Comparison of ENCODE assay signal across 10 cellular contexts in the genomic region with DNA sequence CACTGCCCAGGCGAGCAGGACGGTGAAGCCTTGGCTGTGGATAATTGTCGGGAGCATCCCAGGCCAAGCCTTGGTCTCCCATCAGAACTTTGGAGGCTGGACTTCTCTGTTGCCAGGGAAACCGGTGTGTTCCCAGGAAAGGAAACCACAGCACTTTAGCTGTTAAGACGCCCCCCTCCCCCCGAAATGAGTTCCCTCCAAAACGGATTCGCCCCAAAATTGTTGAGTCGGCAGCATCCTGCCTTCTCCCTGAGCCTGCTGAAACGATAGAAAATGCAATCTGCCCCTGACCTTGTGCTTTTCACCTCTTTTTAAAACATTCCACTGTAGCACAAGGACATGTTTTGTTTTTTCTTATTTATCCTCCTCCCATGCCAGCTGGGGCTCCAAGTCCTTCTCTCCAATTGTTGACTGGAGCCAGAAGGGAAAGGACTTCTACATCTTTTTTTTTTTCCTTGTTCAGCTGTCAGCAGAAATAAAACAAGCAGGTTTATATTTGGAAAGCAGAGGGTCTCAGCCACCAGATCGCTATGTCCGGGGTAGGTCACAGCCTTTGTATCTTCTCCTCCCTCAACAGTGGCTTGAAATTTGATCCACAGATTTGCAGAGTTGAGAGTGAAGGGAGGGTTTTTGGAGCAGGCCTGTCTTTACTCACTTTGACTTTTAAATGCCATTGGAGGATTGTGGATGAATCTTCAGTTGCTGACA.
DNase-seq lines count a peak whose midpoint lies in the region; ATAC-seq, FAIRE-seq and TF ChIP-seq lines count a peak whose summit lies in the region.
"Had no signal": no experiment of that assay in that cellular context is flagged by ENCODE, and none has a peak within 500 bp of the region (broad histone marks: within the 10 kb centered on the region; RNA-seq: fewer than 3 reads in every experiment).

No MANE protein-coding gene starts in this region.

- WGBS in body of pancreas, 2 donors: 51 to 55% methylated on average over 10 to 12 of the region's 12 CpGs

- DNase-seq in HTR-8/SVneo (ENCODE audit: insufficient read length, low spot score) (peak; percentile 35), body of pancreas (peak in 1 of 4 donors; percentile 30), kidney (no peak), brain microvascular endothelial cell (no peak)
- DNase-seq in activated CD4-positive, alpha-beta T cell treated with anti-CD3 and anti-CD28 coated beads for 36 hours: no peak
- DNase-seq: DMS79; naive thymus-derived CD4-positive, alpha-beta T cell had no signal

- H3K4me3 Mint-ChIP-seq in activated CD4-positive, alpha-beta T cell treated with anti-CD3 and anti-CD28 coated beads for 36 hours: no peak overlapping the region
- H3K4me3 Mint-ChIP-seq: naive thymus-derived CD4-positive, alpha-beta T cell had no signal

- H3K27me3 Mint-ChIP-seq in activated CD4-positive, alpha-beta T cell treated with anti-CD3 and anti-CD28 coated beads for 36 hours: no peaks in the 10 kb centered on the region

- TF ChIP-seq CTCF in body of pancreas (IDR thresholded peaks at IDR 0.05) (no peak), kidney (IDR thresholded peaks at IDR 0.05; ENCODE audit: borderline replicate concordance, extremely low read depth, insufficient read depth) (no peak), brain microvascular endothelial cell (IDR thresholded peaks at IDR 0.05; ENCODE audit: low read depth, low read length, missing control alignments) (no peak)

- no peaks in the 10 kb centered on the region for H3K36me3 Mint-ChIP-seq in activated CD4-positive, alpha-beta T cell treated with anti-CD3 and anti-CD28 coated beads for 36 hours (ENCODE audit: low read depth)

- H3K27me3 ChIP-seq in body of pancreas (no peaks in the 10 kb centered on the region), skeletal muscle tissue (ENCODE audit: control insufficient read depth in 3 of 3, insufficient read depth in 3 of 3, low read length in 3 of 3) (no peaks in the 10 kb centered on the region), brain microvascular endothelial cell (replicated peaks) (no peaks in the 10 kb centered on the region)

- H3K4me3 ChIP-seq in body of pancreas: no peak overlapping the region
- no peak overlapping the region for H3K4me3 ChIP-seq in kidney (ENCODE audit: low read length in 2 of 2)
- H3K4me3 ChIP-seq in skeletal muscle tissue (ENCODE audit: low read length in 3 of 3): no peak overlapping the region
- H3K4me3 ChIP-seq in brain microvascular endothelial cell (ENCODE audit: low read depth, low read length): no peak overlapping the region

- no peaks in the 10 kb centered on the region for H3K36me3 ChIP-seq in body of pancreas (replicated peaks in 1 of 2; ENCODE audit: insufficient read depth in 1 of 2, low read depth in 2 of 2)
- H3K36me3 ChIP-seq in kidney (ENCODE audit: control insufficient read depth in 1 of 2, insufficient read depth in 2 of 2, low read length in 2 of 2): no peaks in the 10 kb centered on the region
- H3K36me3 ChIP-seq in skeletal muscle tissue (ENCODE audit: control insufficient read depth in 3 of 3, insufficient read depth in 3 of 3, low read length in 3 of 3): peaks cover 9 to 15% (median 10%) of the 10 kb centered on the region in 3 donors
- H3K36me3 ChIP-seq in brain microvascular endothelial cell (replicated peaks): peaks cover 2% of the 10 kb centered on the region

- intact Hi-C loops in body of pancreas (cut with DNase I) (loop anchor here (10.0 kb wide), 1 partner anchor 110 kb away; no protein-coding TSS in a partner anchor), kidney (cut with DNase I) (no loop called here)
- intact Hi-C loops in activated CD4-positive, alpha-beta T cell treated with anti-CD3 and anti-CD28 coated beads for 36 hours (cut with DNase I, micrococcal nuclease): no loop called here

- H3K9me3 ChIP-seq in body of pancreas (no peaks in the 10 kb centered on the region), kidney (ENCODE audit: control insufficient read depth in 1 of 2, low read length in 2 of 2) (no peaks in the 10 kb centered on the region), skeletal muscle tissue (ENCODE audit: control insufficient read depth in 3 of 3, low read length in 3 of 3) (no peaks in the 10 kb centered on the region)

- H3K4me1 ChIP-seq in body of pancreas (peaks cover 79% of the 10 kb centered on the region), kidney (ENCODE audit: control insufficient read depth in 1 of 2, insufficient read depth in 1 of 2, low read depth in 1 of 2, low read length in 2 of 2) (peaks cover 88 to 93% of the 10 kb centered on the region in 2 donors), skeletal muscle tissue (ENCODE audit: control insufficient read depth in 3 of 3, insufficient read depth in 3 of 3, low read length in 3 of 3) (peaks cover 66 to 81% (median 74%) of the 10 kb centered on the region in 3 donors)

- no peak for TF ChIP-seq POLR2A in body of pancreas (IDR thresholded peaks at IDR 0.05)

- H3K9ac ChIP-seq in kidney (ENCODE audit: low read length in 2 of 2) (peak overlapping the region; percentile 8 to 70), skeletal muscle tissue (ENCODE audit: low read depth in 1 of 3, low read length in 3 of 3) (peak overlapping the region in 1 of 3 donors; percentile 40)

- H3K27ac ChIP-seq in body of pancreas (peak overlapping the region; percentile 48 to 83 (median 80)), kidney (ENCODE audit: low read depth in 2 of 2, low read length in 2 of 2) (peak overlapping the region; percentile 78 to 95), skeletal muscle tissue (ENCODE audit: low read depth, low read length) (peak overlapping the region; percentile 38), brain microvascular endothelial cell (no peak overlapping the region)

- H3K4me1 Mint-ChIP-seq in activated CD4-positive, alpha-beta T cell treated with anti-CD3 and anti-CD28 coated beads for 36 hours: no peaks in the 10 kb centered on the region

- no peaks in the 10 kb centered on the region for H3K9me3 Mint-ChIP-seq in activated CD4-positive, alpha-beta T cell treated with anti-CD3 and anti-CD28 coated beads for 36 hours (ENCODE audit: low read depth)
- H3K9me3 Mint-ChIP-seq: naive thymus-derived CD4-positive, alpha-beta T cell had no signal

- in situ Hi-C loops in brain microvascular endothelial cell (cut with HindIII; ENCODE audit: low pct_ligation_motif_present, low sequenced_read_pairs): no loop called here

- no peak overlapping the region for H3K27ac Mint-ChIP-seq in activated CD4-positive, alpha-beta T cell treated with anti-CD3 and anti-CD28 coated beads for 36 hours

- POLR2A ChIA-PET in activated CD4-positive, alpha-beta T cell treated with anti-CD3 and anti-CD28 coated beads for 36 hours (lab: Charles Lee): no interaction called here

- ATAC-seq in body of pancreas (no peak), GM21360 (IDR thresholded peaks at IDR 0.05; ENCODE audit: unreplicated experiment) (no peak), HG02678 (IDR thresholded peaks at IDR 0.05; ENCODE audit: unreplicated experiment) (no peak)
- ATAC-seq in activated CD4-positive, alpha-beta T cell treated with anti-CD3 and anti-CD28 coated beads for 36 hours: no peak
- ATAC-seq: naive thymus-derived CD4-positive, alpha-beta T cell had no signal

- FAIRE-seq in HTR-8/SVneo (lab: Jason Lieb, UNC): no peak
- no peak for FAIRE-seq in kidney (lab: Jason Lieb, UNC)

- CTCF ChIA-PET in activated CD4-positive, alpha-beta T cell treated with anti-CD3 and anti-CD28 coated beads for 36 hours (lab: Charles Lee): interaction anchor here (0.7 kb wide), 1 partner anchor 15 kb away, joined by 3 read pairs; no protein-coding TSS in a partner anchor
